Comparison of ENCODE assay signal across 8 cellular contexts in genomic region chr12:121713257-121714155, GRCh38. TPM values are rescaled to one million over a fixed set of nuclear protein-coding genes. Genes with fewer than 3 reads are reported as not detected.
DNase-seq lines count a peak whose midpoint lies in the region; ATAC-seq and TF ChIP-seq lines count a peak whose summit lies in the region.

No MANE protein-coding gene starts in this region.

- H3K4me2 ChIP-seq in BLaER1 treated with 17β-estradiol and CSF1 and Interleukin-3, amounts not matched to agents 10 nM and 100 nM = peak overlapping the region; percentile 88 to 99 (median 94)

- peaks cover 0 to 29% (median 9%) of the 10 kb centered on the region in 11 experiments; a peak in 7 of 22 replicates for H3K36me3 ChIP-seq in BLaER1 treated with 17β-estradiol and CSF1 and Interleukin-3, amounts not matched to agents 10 nM and 100 nM
- H3K36me3 ChIP-seq in adipocyte (ENCODE audit: control insufficient read depth, insufficient read depth, low read length, severe bottlenecking) = no peaks in the 10 kb centered on the region
- H3K36me3 ChIP-seq in iPS-20b (ENCODE audit: insufficient read depth, low read depth, low read length) = peaks cover 9% of the 10 kb centered on the region; the same call in 1 of the 2 replicates
- no peaks in the 10 kb centered on the region for H3K36me3 ChIP-seq in stomach

- peaks cover 26 to 68% (median 46%) of the 10 kb centered on the region in 10 experiments for H3K4me1 ChIP-seq in BLaER1 treated with 17β-estradiol and CSF1 and Interleukin-3, amounts not matched to agents 10 nM and 100 nM
- H3K4me1 ChIP-seq in adipocyte (ENCODE audit: control insufficient read depth, insufficient read depth, low read length) (peaks cover 23% of the 10 kb centered on the region), iPS-20b (ENCODE audit: insufficient read depth, low read length) (peaks cover 7% of the 10 kb centered on the region), stomach (peaks cover 20 to 38% (median 27%) of the 10 kb centered on the region in 4 donors)

- no peak for TF ChIP-seq CTCF in stomach (IDR thresholded peaks at IDR 0.05)

- no peaks in the 10 kb centered on the region for H3K9me3 ChIP-seq in BLaER1 treated with 17β-estradiol and CSF1 and Interleukin-3, amounts not matched to agents 10 nM and 100 nM (replicated peaks in 1 of 11)
- H3K9me3 ChIP-seq in adipocyte (ENCODE audit: control insufficient read depth, low read length) (no peaks in the 10 kb centered on the region), iPS-20b (ENCODE audit: insufficient read depth, low read depth, low read length) (no peaks in the 10 kb centered on the region), stomach (no peaks in the 10 kb centered on the region)

- no peaks in the 10 kb centered on the region for H3K27me3 ChIP-seq in BLaER1 treated with 17β-estradiol and CSF1 and Interleukin-3, amounts not matched to agents 10 nM and 100 nM
- H3K27me3 ChIP-seq in adipocyte (replicated peaks; ENCODE audit: control insufficient read depth, insufficient read depth, low read length) = no peaks in the 10 kb centered on the region
- no peaks in the 10 kb centered on the region for H3K27me3 ChIP-seq in iPS-20b (ENCODE audit: insufficient read depth, low read length)
- H3K27me3 ChIP-seq in stomach = no peaks in the 10 kb centered on the region

- H4K20me1 ChIP-seq in BLaER1 treated with 17β-estradiol and CSF1 and Interleukin-3, amounts not matched to agents 10 nM and 100 nM = peaks cover 0 to 54% (median 19%) of the 10 kb centered on the region in 11 experiments; a peak in 13 of 22 replicates

- H3K9ac ChIP-seq in BLaER1 treated with 17β-estradiol and CSF1 and Interleukin-3, amounts not matched to agents 10 nM and 100 nM = peak overlapping the region; percentile 76 to 89 (median 81)
- H3K9ac ChIP-seq in adipocyte (ENCODE audit: low read length) = peak overlapping the region; percentile 92
- H3K9ac ChIP-seq in iPS-20b (ENCODE audit: low read depth, low read length) = peak overlapping the region; percentile 45

- intact Hi-C loops in stomach (cut with DNase I; ENCODE audit: low total_unique reads) = no loop called here

- no peak for ATAC-seq in GM18867 (IDR thresholded peaks at IDR 0.05; ENCODE audit: unreplicated experiment)

- TF ChIP-seq POLR2A in stomach (IDR thresholded peaks at IDR 0.05) = no peak

- peak overlapping the region; percentile 87 to 100 (median 98) for H3K4me3 ChIP-seq in BLaER1 treated with 17β-estradiol and CSF1 and Interleukin-3, amounts not matched to agents 10 nM and 100 nM
- peak overlapping the region; percentile 92 for H3K4me3 ChIP-seq in adipocyte (ENCODE audit: low read length)
- H3K4me3 ChIP-seq in iPS-20b (ENCODE audit: low read length) = peak overlapping the region; percentile 76
- peak overlapping the region; percentile 66 to 94 (median 84) for H3K4me3 ChIP-seq in stomach

- DNase-seq in HUDEP-2 (lab: John Stamatoyannopoulos, UW; ENCODE audit: unreplicated experiment in 76 of 76) (peak in 59 of 76 experiments; percentile 3 to 67 (median 42)), adipocyte (ENCODE audit: low read depth) (peak; percentile 27), stomach (no peak), NOMO-1 treated with dmso at 0.1 percent for 144 hours (lab: John Stamatoyannopoulos, UW; ENCODE audit: unreplicated experiment) (no peak), NCI-H187 (lab: John Stamatoyannopoulos, UW) (no peak)

- no peak for TF ChIP-seq EP300 in stomach (IDR thresholded peaks at IDR 0.05)

- H3K27ac ChIP-seq in BLaER1 treated with 17β-estradiol and CSF1 and Interleukin-3, amounts not matched to agents 10 nM and 100 nM = peak overlapping the region in 10 of 11 experiments; percentile 59 to 78 (median 70); a peak in 19 of 22 replicates
- peak overlapping the region; percentile 20 for H3K27ac ChIP-seq in iPS-20b (ENCODE audit: low read length)
- peak overlapping the region; percentile 81 to 95 (median 89) for H3K27ac ChIP-seq in stomach

- WGBS in stomach, 5 donors = 20 to 26% (median 24%) methylated on average over 18 to 20 of the region's 20 CpGs

RNA-seq across cellular contexts. Expression of gene TMEM120B, which starts 1.0 kb away (rescaled TPM):
- 10 to 100 TPM in 1 of 5 donors, 1 to 10 TPM in 3, under 1 TPM in 1; 0.58 to 11.6 (median 8.3) TPM for total RNA-seq in stomach
- 1 to 10 TPM; 2.6 to 4.4 (median 3.1) TPM for polyA plus RNA-seq in stomach

RNA-seq across cellular contexts. Expression of gene MORN3, which starts 44.1 kb away (rescaled TPM):
- total RNA-seq in stomach = under 1 TPM in 2 of 5 donors, not detected in 3; under 0.01 to 0.55 TPM
- polyA plus RNA-seq in stomach = under 1 TPM; 0.20 to 0.87 (median 0.46) TPM

Comparison
In these comparisons a context has a peak if more than half of its experiments do, and no peak if none do; other contexts are left out.
1. H3K27ac ChIP-seq: peak in every context shown above with its lines; median percentile 89 in stomach; 70 in BLaER1 treated with 17β-estradiol and CSF1 and Interleukin-3, amounts not matched to agents 10 nM and 100 nM; 20 in iPS-20b.
2. DNase-seq: peak in HUDEP-2 (59 of 76) and adipocyte (single experiment); none in stomach (single experiment), NOMO-1 treated with dmso at 0.1 percent for 144 hours (single experiment) and NCI-H187 (0 of 2).
3. Peak in every context shown above with its lines, with median percentiles within 50 percentile points of each other: H3K4me3 ChIP-seq and H3K9ac ChIP-seq.